11 cellular contexts compared by ENCODE assay signal in genomic region chr21:16418663-16419062, GRCh38.
DNase-seq lines count a peak whose midpoint lies in the region; ATAC-seq and TF ChIP-seq lines count a peak whose summit lies in the region.
"Had no signal": no experiment of that assay in that cellular context is flagged by ENCODE, and none has a peak within 500 bp of the region (broad histone marks: within the 10 kb centered on the region; RNA-seq: fewer than 3 reads in every experiment).

No MANE protein-coding gene starts in this region.

- no peak overlapping the region for H3K9ac ChIP-seq in mammary epithelial cell (ENCODE audit: insufficient read depth, low read length)

- dilution Hi-C loops in mammary epithelial cell (cut with HindIII; ENCODE audit: low sequenced_read_pairs): no loop called here

- BruUV-seq in mammary epithelial cell (replicated peaks; lab: Mats Ljungman, UMichigan): no TSS peak

- peaks cover 5% of the 10 kb centered on the region for H3K4me1 ChIP-seq in mammary epithelial cell (ENCODE audit: insufficient read depth, low read length)
- H3K4me1 ChIP-seq in lower lobe of right lung: no peaks in the 10 kb centered on the region

- in situ Hi-C loops in mammary epithelial cell (cut with MboI; ENCODE audit: low sequenced_read_pairs in 2 of 2): no loop called here

- H3K36me3 ChIP-seq in mammary epithelial cell (ENCODE audit: insufficient read depth, low read length): no peaks in the 10 kb centered on the region
- no peaks in the 10 kb centered on the region for H3K36me3 ChIP-seq in lower lobe of right lung

- no peaks in the 10 kb centered on the region for H3K79me2 ChIP-seq in mammary epithelial cell (ENCODE audit: insufficient read depth, low read length)

- WGBS in mammary epithelial cell (ENCODE audit: low coverage, missing lambda C conversion rate): 97% methylated on average over 5 of the region's 5 CpGs

- no peak overlapping the region for H3K4me3 ChIP-seq in mammary epithelial cell (replicated peaks in 1 of 3; ENCODE audit: insufficient read depth in 1 of 3, low read depth in 2 of 3, low read length in 3 of 3)
- peak overlapping the region; percentile 46 for H3K4me3 ChIP-seq in lower lobe of right lung
- H3K4me3 ChIP-seq: K562 had no signal

- H3K9me3 ChIP-seq in mammary epithelial cell (replicated peaks; ENCODE audit: insufficient read depth, low read length) (no peaks in the 10 kb centered on the region), lower lobe of right lung (no peaks in the 10 kb centered on the region)

- TF ChIP-seq CTCF in mammary epithelial cell (conservative IDR thresholded peaks at IDR 0.05 in 1 of 2, IDR thresholded peaks at IDR 0.05 in 1 of 2; ENCODE audit: extremely low read depth in 1 of 2, insufficient read depth in 1 of 2, low read depth in 1 of 2, low read length in 2 of 2) (no peak), lower lobe of right lung (IDR thresholded peaks at IDR 0.05) (no peak)

- peak overlapping the region; percentile 96 for H2AFZ ChIP-seq in mammary epithelial cell (ENCODE audit: low read depth, low read length)

- H3K27ac ChIP-seq in mammary epithelial cell (ENCODE audit: insufficient read depth, low read depth, low read length) (no peak overlapping the region), lower lobe of right lung (peak overlapping the region; percentile 74), temporal lobe (ENCODE audit: low read depth, low read length) (peak overlapping the region; percentile 59)

- no peak overlapping the region for H3K4me2 ChIP-seq in mammary epithelial cell (ENCODE audit: insufficient read depth, low read depth, low read length)

- H4K20me1 ChIP-seq in mammary epithelial cell (ENCODE audit: insufficient read depth, low read length): no peaks in the 10 kb centered on the region

- ATAC-seq in lower lobe of right lung (no peak), GM18909 (IDR thresholded peaks at IDR 0.05; ENCODE audit: poor library complexity, unreplicated experiment) (no peak)
- ATAC-seq: K562 had no signal

- CTCF ChIA-PET in mammary epithelial cell (lab: Charles Lee; ENCODE audit: low non-redundant PET): no interaction called here

- DNase-seq in NCI-H2227 (lab: John Stamatoyannopoulos, UW; ENCODE audit: unreplicated experiment): peak; percentile 35
- no peak for DNase-seq in mammary epithelial cell
- no peak for DNase-seq in lower lobe of right lung
- DNase-seq in MV-4-11 (lab: John Stamatoyannopoulos, UW): no peak
- DNase-seq in iPS-NIHi11 (ENCODE audit: low spot score): no peak
- DNase-seq: activated B cell treated with CpG ODN at 0.5 μM for 24 hours, cortex of kidney, NCI-H2171 had no signal

- H3K27me3 ChIP-seq in mammary epithelial cell (ENCODE audit: insufficient read depth, low read length) (no peaks in the 10 kb centered on the region), lower lobe of right lung (ENCODE audit: low read depth) (no peaks in the 10 kb centered on the region)

- intact Hi-C loops in mammary epithelial cell (cut with micrococcal nuclease) (no loop called here), lower lobe of right lung (cut with DNase I) (no loop called here)
